11 cellular contexts compared by ENCODE assay signal in the genomic region with DNA sequence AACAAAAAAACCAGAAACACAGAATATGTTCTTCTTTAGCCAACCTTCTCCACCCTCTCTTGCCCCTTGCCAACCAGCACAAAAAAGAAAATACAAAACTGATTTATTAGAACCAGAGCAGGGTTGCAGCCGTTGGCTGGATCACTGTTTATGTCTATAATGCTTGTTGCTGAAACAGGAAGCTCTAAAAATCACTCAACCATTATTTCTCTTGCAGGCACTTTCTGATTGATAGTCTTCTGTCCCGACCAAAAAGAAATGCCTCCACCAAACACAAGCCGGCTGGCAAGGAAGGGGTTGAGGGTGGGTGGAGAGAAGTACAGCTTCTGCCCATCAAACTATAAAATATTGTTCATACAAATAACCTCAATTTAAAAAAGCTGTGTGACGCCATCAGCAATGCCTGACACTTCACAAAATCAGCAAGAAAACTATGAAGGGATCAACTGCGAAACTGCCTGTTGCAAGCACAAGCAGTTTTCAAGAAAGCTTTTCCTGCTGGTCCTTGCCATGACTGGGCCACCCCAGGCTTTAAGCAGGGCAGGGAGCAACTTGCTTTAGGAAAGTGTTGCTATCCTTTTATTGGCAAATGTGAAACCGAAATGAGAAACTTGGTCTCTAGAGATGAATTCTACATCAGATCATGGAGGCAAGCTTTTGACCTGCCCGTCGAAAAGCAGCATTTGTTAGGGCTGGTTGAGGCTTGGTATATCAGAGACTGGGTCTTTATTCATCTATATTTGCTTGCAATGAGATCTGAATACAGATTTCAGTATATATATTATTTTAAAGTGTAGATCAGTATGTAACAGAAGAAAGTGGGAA.
DNase-seq lines count a peak whose midpoint lies in the region; ATAC-seq and TF ChIP-seq lines count a peak whose summit lies in the region.
"Had no signal": no experiment of that assay in that cellular context is flagged by ENCODE, and none has a peak within 500 bp of the region (broad histone marks: within the 10 kb centered on the region; RNA-seq: fewer than 3 reads in every experiment).

No MANE protein-coding gene starts in this region.

- H3K4me2 ChIP-seq in KMS-11 = peak overlapping the region; percentile 11; the same call in 1 of the 2 replicates

- no peaks in the 10 kb centered on the region for H3K4me1 ChIP-seq in CD4-positive, CD25-positive, alpha-beta regulatory T cell (ENCODE audit: control insufficient read depth, insufficient read depth, low read length, poor library complexity, severe bottlenecking)
- H3K4me1 ChIP-seq in KMS-11 (ENCODE audit: low read depth, poor library complexity, severe bottlenecking) (peaks cover 11% of the 10 kb centered on the region), lower lobe of right lung (peaks cover 53% of the 10 kb centered on the region), foreskin keratinocyte (peaks cover 9% of the 10 kb centered on the region), BE2C (no peaks in the 10 kb centered on the region)

- H3K4me3 Mint-ChIP-seq in CD4-positive, CD25-positive, alpha-beta regulatory T cell = peak overlapping the region in 3 of 4 donors; percentile 8 to 53 (median 48)

- H3K4me3 ChIP-seq in CD4-positive, CD25-positive, alpha-beta regulatory T cell (ENCODE audit: low read depth, low read length) = no peak overlapping the region
- H3K4me3 ChIP-seq in KMS-11 (IDR thresholded peaks at IDR 0.05; ENCODE audit: insufficient read depth, low read depth, low read length) = no peak overlapping the region
- H3K4me3 ChIP-seq in lower lobe of right lung = no peak overlapping the region
- H3K4me3 ChIP-seq in BE2C (ENCODE audit: low read depth, low read length) = no peak overlapping the region

- H3K4me1 Mint-ChIP-seq in CD4-positive, CD25-positive, alpha-beta regulatory T cell = peaks cover 23 to 41% (median 27%) of the 10 kb centered on the region in 4 donors

- H3K36me3 ChIP-seq in CD4-positive, CD25-positive, alpha-beta regulatory T cell (ENCODE audit: control insufficient read depth, insufficient read depth, low read length) = peaks cover 65% of the 10 kb centered on the region
- H3K36me3 ChIP-seq in KMS-11 (ENCODE audit: insufficient read depth) (no peaks in the 10 kb centered on the region), lower lobe of right lung (peaks cover 84% of the 10 kb centered on the region), BE2C (no peaks in the 10 kb centered on the region)

- ATAC-seq in CD4-positive, CD25-positive, alpha-beta regulatory T cell (ENCODE audit: low read depth in 2 of 2) = no peak
- ATAC-seq in GM19025 (IDR thresholded peaks at IDR 0.05; ENCODE audit: low read depth, unreplicated experiment) = peak; percentile 58
- no peak for ATAC-seq in lower lobe of right lung
- ATAC-seq in HG02571 (IDR thresholded peaks at IDR 0.05; ENCODE audit: unreplicated experiment) = no peak
- ATAC-seq in foreskin keratinocyte = no peak
- ATAC-seq: left ventricle myocardium superior had no signal

- H3K9me3 ChIP-seq in CD4-positive, CD25-positive, alpha-beta regulatory T cell (ENCODE audit: control insufficient read depth in 2 of 2, low read length in 2 of 2) = no peaks in the 10 kb centered on the region
- no peaks in the 10 kb centered on the region for H3K9me3 ChIP-seq in lower lobe of right lung
- no peaks in the 10 kb centered on the region for H3K9me3 ChIP-seq in BE2C

- peak overlapping the region; percentile 33 to 58 (median 57) for H3K27ac Mint-ChIP-seq in CD4-positive, CD25-positive, alpha-beta regulatory T cell

- H3K36me3 Mint-ChIP-seq in CD4-positive, CD25-positive, alpha-beta regulatory T cell = peaks cover 44% of the 10 kb centered on the region

- H4K20me1 ChIP-seq in KMS-11 (ENCODE audit: insufficient read depth) = no peaks in the 10 kb centered on the region

- H3K9me3 Mint-ChIP-seq in CD4-positive, CD25-positive, alpha-beta regulatory T cell = no peaks in the 10 kb centered on the region

- no peaks in the 10 kb centered on the region for H3K27me3 ChIP-seq in CD4-positive, CD25-positive, alpha-beta regulatory T cell (ENCODE audit: control insufficient read depth, insufficient read depth, low read length)
- H3K27me3 ChIP-seq in KMS-11 (ENCODE audit: insufficient read depth, low read depth) (no peaks in the 10 kb centered on the region), lower lobe of right lung (ENCODE audit: low read depth) (no peaks in the 10 kb centered on the region), foreskin keratinocyte (no peaks in the 10 kb centered on the region), BE2C (no peaks in the 10 kb centered on the region)

- no peak for TF ChIP-seq CTCF in KMS-11 (conservative IDR thresholded peaks at IDR 0.05; ENCODE audit: low read depth, low read length)
- no peak for TF ChIP-seq CTCF in lower lobe of right lung (IDR thresholded peaks at IDR 0.05)
- no peak for TF ChIP-seq CTCF in foreskin keratinocyte (conservative IDR thresholded peaks at IDR 0.05)
- TF ChIP-seq CTCF in BE2C (IDR thresholded peaks at IDR 0.05; ENCODE audit: low read depth, low read length) = no peak

- DNase-seq in CD4-positive, CD25-positive, alpha-beta regulatory T cell = no peak
- DNase-seq in lower lobe of right lung (no peak), NCI-H1694 (lab: John Stamatoyannopoulos, UW) (no peak), foreskin keratinocyte (no peak), BE2C (no peak)
- DNase-seq: activated CD4-positive, CD25-positive, alpha-beta regulatory T cell treated with anti-CD3 and anti-CD28 coated beads, Interleukin-2, amount 50 U/mL, for 72 hours; left ventricle myocardium superior; NCI-H748 treated with DMSO at 0.1 percent for 48 hours had no signal

- intact Hi-C loops in lower lobe of right lung (cut with DNase I) = no loop called here

- peak overlapping the region; percentile 41 for H3K27ac ChIP-seq in CD4-positive, CD25-positive, alpha-beta regulatory T cell (ENCODE audit: insufficient read depth, low read length, poor library complexity, severe bottlenecking)
- H3K27ac ChIP-seq in KMS-11 (peak overlapping the region; percentile 45; the same call in 1 of the 2 replicates), lower lobe of right lung (peak overlapping the region; percentile 70), foreskin keratinocyte (no peak overlapping the region)

- H2AFZ ChIP-seq in KMS-11 (ENCODE audit: low read depth) = peak overlapping the region; percentile 1; the same call in 1 of the 2 replicates

- no peak overlapping the region for H3K9ac ChIP-seq in KMS-11

- H3K27me3 Mint-ChIP-seq in CD4-positive, CD25-positive, alpha-beta regulatory T cell = no peaks in the 10 kb centered on the region

- no peaks in the 10 kb centered on the region for H3K79me2 ChIP-seq in KMS-11 (ENCODE audit: insufficient read depth, low read depth)
